8 cellular contexts compared by ENCODE assay signal in genomic region chr3:39260957-39261356, GRCh38. TPM values are rescaled to one million over a fixed set of nuclear protein-coding genes. Genes with fewer than 3 reads are reported as not detected.
A peak's percentile ranks its signal among the peaks of the same experiment; 100 is the strongest.
DNase-seq lines count a peak whose midpoint lies in the region; ATAC-seq, FAIRE-seq and TF ChIP-seq lines count a peak whose summit lies in the region.

No MANE protein-coding gene starts in this region.

- DNase-seq in AG09309 (ENCODE audit: low read depth): peak; percentile 88
- peak; percentile 99 for DNase-seq in SIG-M5 treated with dmso at 0.1 percent for 504 hours (lab: John Stamatoyannopoulos, UW; ENCODE audit: unreplicated experiment)
- DNase-seq in astrocyte of the cerebellum (ENCODE audit: low read depth): peak; percentile 59
- peak; percentile 91 to 94 (median 92) for DNase-seq in right cardiac atrium
- DNase-seq in small intestine: peak; percentile 22
- no peak for DNase-seq in GM13976 (ENCODE audit: low spot score)

- H3K9me3 ChIP-seq in right cardiac atrium (ENCODE audit: control insufficient read depth, low read length) (no peaks in the 10 kb centered on the region), small intestine (ENCODE audit: control insufficient read depth, low read depth) (no peaks in the 10 kb centered on the region)

- WGBS in right cardiac atrium: 2% methylated on average over 7 of the region's 7 CpGs
- 10 to 18% (median 12%) methylated on average over 7 of the region's 7 CpGs for WGBS in small intestine, 3 donors

- H3K4me3 ChIP-seq in AG09309 (ENCODE audit: control insufficient read depth, low read depth, low read length): no peak overlapping the region
- H3K4me3 ChIP-seq in astrocyte of the cerebellum (ENCODE audit: low read depth, low read length): no peak overlapping the region
- H3K4me3 ChIP-seq in right cardiac atrium (ENCODE audit: low read length): no peak overlapping the region
- no peak overlapping the region for H3K4me3 ChIP-seq in small intestine (ENCODE audit: low read depth in 1 of 2, low read length in 2 of 2)

- in situ Hi-C loops in astrocyte of the cerebellum (cut with HindIII; ENCODE audit: low sequenced_read_pairs) (no loop called here), GM13976 (cut with MboI; ENCODE audit: low sequenced_read_pairs, unreplicated experiment) (no loop called here)

- TF ChIP-seq CTCF in AG09309 (IDR thresholded peaks at IDR 0.05; ENCODE audit: control insufficient read depth, insufficient read depth, low read depth, low read length, missing control alignments) (peak; percentile 59), astrocyte of the cerebellum (IDR thresholded peaks at IDR 0.05; ENCODE audit: low read depth, low read length, missing control alignments) (peak; percentile 28), GM13976 (IDR thresholded peaks at IDR 0.05; ENCODE audit: borderline replicate concordance, control extremely low read depth, extremely low read depth, insufficient read depth, missing control alignments) (no peak)

- intact Hi-C loops in right cardiac atrium (cut with DNase I): loop anchor here in 1 of 4 donors (2.0 kb wide), 1 partner anchor 52 kb away; no protein-coding TSS in a partner anchor

- no peaks in the 10 kb centered on the region for H3K4me1 ChIP-seq in right cardiac atrium (ENCODE audit: control insufficient read depth, insufficient read depth, low read length)
- no peaks in the 10 kb centered on the region for H3K4me1 ChIP-seq in small intestine (ENCODE audit: control insufficient read depth in 2 of 2, insufficient read depth in 1 of 2, low read depth in 1 of 2, low read length in 1 of 2)

- H3K27ac ChIP-seq in right cardiac atrium (ENCODE audit: low read length) (no peak overlapping the region), small intestine (ENCODE audit: low read depth in 1 of 2, low read length in 1 of 2) (no peak overlapping the region)

- H3K36me3 ChIP-seq in small intestine (ENCODE audit: control insufficient read depth in 2 of 2, insufficient read depth in 2 of 2, low read length in 2 of 2): no peaks in the 10 kb centered on the region

- FAIRE-seq in small intestine (lab: Jason Lieb, UNC): no peak

- ATAC-seq in GM18858 (IDR thresholded peaks at IDR 0.05; ENCODE audit: unreplicated experiment) (peak; percentile 63), HG03442 (IDR thresholded peaks at IDR 0.05; ENCODE audit: unreplicated experiment) (peak; percentile 77), right cardiac atrium (peak; percentile 96 to 98)

- H3K27me3 ChIP-seq in right cardiac atrium (ENCODE audit: control insufficient read depth, insufficient read depth): no peaks in the 10 kb centered on the region
- H3K27me3 ChIP-seq in small intestine (ENCODE audit: control insufficient read depth in 2 of 2, insufficient read depth in 2 of 2, low read length in 2 of 2): peaks cover 0 to 7% of the 10 kb centered on the region in 2 donors

RNA-seq across cellular contexts. Expression of gene CX3CR1, which starts 18.9 kb away (rescaled TPM):
- total RNA-seq in right cardiac atrium: 1 to 10 TPM in 1 of 4 donors, under 1 TPM in 3; 0.19 to 1.0 (median 0.85) TPM
- polyA plus RNA-seq in right cardiac atrium (0.20 TPM), small intestine (under 1 TPM in 1 of 3 donors, not detected in 2; 0.06 TPM)
